In the genomic region with DNA sequence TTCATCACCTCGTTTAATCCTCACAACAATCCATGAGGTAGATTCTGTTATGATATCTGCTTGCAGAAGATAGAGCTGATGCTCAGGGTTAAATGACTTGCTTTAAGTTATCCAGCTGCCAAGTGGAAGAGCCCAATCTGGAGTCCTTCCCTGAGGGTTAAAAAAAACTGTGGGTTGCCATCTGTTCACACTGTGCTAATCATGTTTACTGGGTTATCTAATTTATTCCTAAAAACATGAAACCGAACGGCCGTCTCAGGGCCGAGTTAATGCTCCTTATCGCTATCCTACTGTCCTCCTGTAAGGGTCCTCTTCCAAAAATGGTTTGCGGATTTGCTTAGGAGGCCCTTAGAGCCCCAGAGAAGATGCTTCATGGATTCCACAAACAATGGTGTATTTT, we compare ENCODE assay signal across 1 cellular context.
TF ChIP-seq lines count a peak whose summit lies in the region.

No MANE protein-coding gene starts in this region.

TF ChIP-seq in GM23338, 12 proteins besides CTCF, POLR2A, EP300 and RAD21 (continued from another document):
- TF ChIP-seq, protein P1, sequence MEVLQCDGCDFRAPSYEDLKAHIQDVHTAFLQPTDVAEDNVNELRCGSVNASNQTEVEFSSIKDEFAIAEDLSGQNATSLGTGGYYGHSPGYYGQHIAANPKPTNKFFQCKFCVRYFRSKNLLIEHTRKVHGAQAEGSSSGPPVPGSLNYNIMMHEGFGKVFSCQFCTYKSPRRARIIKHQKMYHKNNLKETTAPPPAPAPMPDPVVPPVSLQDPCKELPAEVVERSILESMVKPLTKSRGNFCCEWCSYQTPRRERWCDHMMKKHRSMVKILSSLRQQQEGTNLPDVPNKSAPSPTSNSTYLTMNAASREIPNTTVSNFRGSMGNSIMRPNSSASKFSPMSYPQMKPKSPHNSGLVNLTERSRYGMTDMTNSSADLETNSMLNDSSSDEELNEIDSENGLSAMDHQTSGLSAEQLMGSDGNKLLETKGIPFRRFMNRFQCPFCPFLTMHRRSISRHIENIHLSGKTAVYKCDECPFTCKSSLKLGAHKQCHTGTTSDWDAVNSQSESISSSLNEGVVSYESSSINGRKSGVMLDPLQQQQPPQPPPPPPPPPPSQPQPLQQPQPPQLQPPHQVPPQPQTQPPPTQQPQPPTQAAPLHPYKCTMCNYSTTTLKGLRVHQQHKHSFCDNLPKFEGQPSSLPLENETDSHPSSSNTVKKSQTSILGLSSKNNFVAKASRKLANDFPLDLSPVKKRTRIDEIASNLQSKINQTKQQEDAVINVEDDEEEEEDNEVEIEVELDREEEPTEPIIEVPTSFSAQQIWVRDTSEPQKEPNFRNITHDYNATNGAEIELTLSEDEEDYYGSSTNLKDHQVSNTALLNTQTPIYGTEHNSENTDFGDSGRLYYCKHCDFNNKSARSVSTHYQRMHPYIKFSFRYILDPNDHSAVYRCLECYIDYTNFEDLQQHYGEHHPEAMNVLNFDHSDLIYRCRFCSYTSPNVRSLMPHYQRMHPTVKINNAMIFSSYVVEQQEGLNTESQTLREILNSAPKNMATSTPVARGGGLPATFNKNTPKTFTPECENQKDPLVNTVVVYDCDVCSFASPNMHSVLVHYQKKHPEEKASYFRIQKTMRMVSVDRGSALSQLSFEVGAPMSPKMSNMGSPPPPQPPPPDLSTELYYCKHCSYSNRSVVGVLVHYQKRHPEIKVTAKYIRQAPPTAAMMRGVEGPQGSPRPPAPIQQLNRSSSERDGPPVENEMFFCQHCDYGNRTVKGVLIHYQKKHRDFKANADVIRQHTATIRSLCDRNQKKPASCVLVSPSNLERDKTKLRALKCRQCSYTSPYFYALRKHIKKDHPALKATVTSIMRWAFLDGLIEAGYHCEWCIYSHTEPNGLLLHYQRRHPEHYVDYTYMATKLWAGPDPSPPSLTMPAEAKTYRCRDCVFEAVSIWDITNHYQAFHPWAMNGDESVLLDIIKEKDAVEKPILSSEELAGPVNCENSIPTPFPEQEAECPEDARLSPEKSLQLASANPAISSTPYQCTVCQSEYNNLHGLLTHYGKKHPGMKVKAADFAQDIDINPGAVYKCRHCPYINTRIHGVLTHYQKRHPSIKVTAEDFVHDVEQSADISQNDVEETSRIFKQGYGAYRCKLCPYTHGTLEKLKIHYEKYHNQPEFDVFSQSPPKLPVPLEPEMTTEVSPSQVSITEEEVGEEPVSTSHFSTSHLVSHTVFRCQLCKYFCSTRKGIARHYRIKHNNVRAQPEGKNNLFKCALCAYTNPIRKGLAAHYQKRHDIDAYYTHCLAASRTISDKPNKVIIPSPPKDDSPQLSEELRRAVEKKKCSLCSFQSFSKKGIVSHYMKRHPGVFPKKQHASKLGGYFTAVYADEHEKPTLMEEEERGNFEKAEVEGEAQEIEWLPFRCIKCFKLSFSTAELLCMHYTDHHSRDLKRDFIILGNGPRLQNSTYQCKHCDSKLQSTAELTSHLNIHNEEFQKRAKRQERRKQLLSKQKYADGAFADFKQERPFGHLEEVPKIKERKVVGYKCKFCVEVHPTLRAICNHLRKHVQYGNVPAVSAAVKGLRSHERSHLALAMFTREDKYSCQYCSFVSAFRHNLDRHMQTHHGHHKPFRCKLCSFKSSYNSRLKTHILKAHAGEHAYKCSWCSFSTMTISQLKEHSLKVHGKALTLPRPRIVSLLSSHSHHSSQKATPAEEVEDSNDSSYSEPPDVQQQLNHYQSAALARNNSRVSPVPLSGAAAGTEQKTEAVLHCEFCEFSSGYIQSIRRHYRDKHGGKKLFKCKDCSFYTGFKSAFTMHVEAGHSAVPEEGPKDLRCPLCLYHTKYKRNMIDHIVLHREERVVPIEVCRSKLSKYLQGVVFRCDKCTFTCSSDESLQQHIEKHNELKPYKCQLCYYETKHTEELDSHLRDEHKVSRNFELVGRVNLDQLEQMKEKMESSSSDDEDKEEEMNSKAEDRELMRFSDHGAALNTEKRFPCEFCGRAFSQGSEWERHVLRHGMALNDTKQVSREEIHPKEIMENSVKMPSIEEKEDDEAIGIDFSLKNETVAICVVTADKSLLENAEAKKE (CRISPR knock-in tag; IDR thresholded peaks at IDR 0.05), result no peak
- no peak for TF ChIP-seq NANOG (IDR thresholded peaks at IDR 0.05; ENCODE audit: borderline replicate concordance)
